ENCODE assay signal across 8 cellular contexts in genomic region chr11:86800956-86801264, GRCh38. TPM values are rescaled to one million over a fixed set of nuclear protein-coding genes. Genes with fewer than 3 reads are reported as not detected.
DNase-seq lines count a peak whose midpoint lies in the region; FAIRE-seq and TF ChIP-seq lines count a peak whose summit lies in the region.

No MANE protein-coding gene starts in this region.

- FAIRE-seq in bronchial epithelial cell (lab: Jason Lieb, UNC) (no peak), frontal cortex (lab: Jason Lieb, UNC) (no peak)

- H3K36me3 Mint-ChIP-seq in activated naive CD4-positive, alpha-beta T cell treated with anti-CD3 and anti-CD28 coated beads, Interleukin-2, amount 50 U/mL, for 24 hours = no peaks in the 10 kb centered on the region

- DNase-seq in activated naive CD4-positive, alpha-beta T cell treated with anti-CD3 and anti-CD28 coated beads, Interleukin-2, amount 50 U/mL, for 16 hours = no peak
- DNase-seq in bronchial epithelial cell (ENCODE audit: low read depth) (no peak), uterus (no peak), AG20443 (ENCODE audit: low spot score) (no peak), frontal cortex (ENCODE audit: low spot score in 2 of 2) (no peak)
- DNase-seq in activated CD4-positive, CD25-positive, alpha-beta regulatory T cell (lab: John Stamatoyannopoulos, UW) = no peak

- H3K27me3 ChIP-seq in bronchial epithelial cell (ENCODE audit: control insufficient read depth, insufficient read depth, low read length) (no peaks in the 10 kb centered on the region), uterus (no peaks in the 10 kb centered on the region)

- peaks cover 31% of the 10 kb centered on the region for H3K4me1 ChIP-seq in mesodermal cell (ENCODE audit: control insufficient read depth, insufficient read depth, low read length, poor library complexity, severe bottlenecking)
- H3K4me1 ChIP-seq in uterus = peaks cover 0 to 14% of the 10 kb centered on the region in 2 donors

- H3K4me3 ChIP-seq in bronchial epithelial cell (ENCODE audit: low read depth, low read length) = peak overlapping the region; percentile 75
- H3K4me3 ChIP-seq in mesodermal cell (ENCODE audit: extremely low read depth, insufficient read depth, low read length, poor library complexity, severe bottlenecking) = peak overlapping the region; percentile 88
- peak overlapping the region; percentile 60 to 89 for H3K4me3 ChIP-seq in uterus

- 4% methylated on average over 8 of the region's 9 CpGs; no CpG with 5 or more reads in 1 of the 2 experiments for WGBS in mesodermal cell (ENCODE audit: insufficient coverage in 2 of 2), 2 experiments

- H3K9me3 ChIP-seq in mesodermal cell (ENCODE audit: control insufficient read depth, low read length) (peaks cover 1% of the 10 kb centered on the region), uterus (no peaks in the 10 kb centered on the region)

- H3K36me3 ChIP-seq in bronchial epithelial cell (ENCODE audit: control insufficient read depth, insufficient read depth, low read length) (no peaks in the 10 kb centered on the region), mesodermal cell (ENCODE audit: control insufficient read depth, insufficient read depth, low read length) (peaks cover 37% of the 10 kb centered on the region), uterus (no peaks in the 10 kb centered on the region)

- peaks cover 23% of the 10 kb centered on the region for H3K4me1 Mint-ChIP-seq in activated naive CD4-positive, alpha-beta T cell treated with anti-CD3 and anti-CD28 coated beads, Interleukin-2, amount 50 U/mL, for 24 hours

- intact Hi-C loops in uterus (cut with DNase I; ENCODE audit: low total_unique reads) = loop anchor here (10.0 kb wide), 1 partner anchor 196 kb away; no protein-coding TSS in a partner anchor

- peaks cover 34% of the 10 kb centered on the region for H3K27me3 Mint-ChIP-seq in activated naive CD4-positive, alpha-beta T cell treated with anti-CD3 and anti-CD28 coated beads, Interleukin-2, amount 50 U/mL, for 24 hours

- no peak overlapping the region for H3K27ac ChIP-seq in mesodermal cell (ENCODE audit: low read depth, low read length, severe bottlenecking)
- peak overlapping the region; percentile 91 to 94 for H3K27ac ChIP-seq in uterus

- peak overlapping the region; percentile 67 for H3K4me3 Mint-ChIP-seq in activated naive CD4-positive, alpha-beta T cell treated with anti-CD3 and anti-CD28 coated beads, Interleukin-2, amount 50 U/mL, for 24 hours

- TF ChIP-seq POLR2A in uterus (IDR thresholded peaks at IDR 0.05) = no peak

- H3K27ac Mint-ChIP-seq in activated naive CD4-positive, alpha-beta T cell treated with anti-CD3 and anti-CD28 coated beads, Interleukin-2, amount 50 U/mL, for 24 hours = no peak overlapping the region

- no peak for TF ChIP-seq CTCF in bronchial epithelial cell (IDR thresholded peaks at IDR 0.05; ENCODE audit: insufficient read depth, low read length, severe bottlenecking)
- TF ChIP-seq CTCF in uterus (IDR thresholded peaks at IDR 0.05) = no peak

- no peaks in the 10 kb centered on the region for H3K9me3 Mint-ChIP-seq in activated naive CD4-positive, alpha-beta T cell treated with anti-CD3 and anti-CD28 coated beads, Interleukin-2, amount 50 U/mL, for 24 hours

RNA-seq across cellular contexts. Expression of gene PRSS23, which starts 0.6 kb away (rescaled TPM):
- total RNA-seq in bronchial epithelial cell (75.0 and 101 TPM in 2 replicates), uterus (100 to 1,000 TPM in 2 of 4 donors, 10 to 100 TPM in 2; 28.8 to 126 (median 106) TPM), frontal cortex (23.6 TPM)
- polyA plus RNA-seq in mesodermal cell (2013, experiment 1 of 2) = 450 TPM
- 338 TPM for polyA plus RNA-seq in mesodermal cell (2013, experiment 2 of 2)
